In the genomic region with DNA sequence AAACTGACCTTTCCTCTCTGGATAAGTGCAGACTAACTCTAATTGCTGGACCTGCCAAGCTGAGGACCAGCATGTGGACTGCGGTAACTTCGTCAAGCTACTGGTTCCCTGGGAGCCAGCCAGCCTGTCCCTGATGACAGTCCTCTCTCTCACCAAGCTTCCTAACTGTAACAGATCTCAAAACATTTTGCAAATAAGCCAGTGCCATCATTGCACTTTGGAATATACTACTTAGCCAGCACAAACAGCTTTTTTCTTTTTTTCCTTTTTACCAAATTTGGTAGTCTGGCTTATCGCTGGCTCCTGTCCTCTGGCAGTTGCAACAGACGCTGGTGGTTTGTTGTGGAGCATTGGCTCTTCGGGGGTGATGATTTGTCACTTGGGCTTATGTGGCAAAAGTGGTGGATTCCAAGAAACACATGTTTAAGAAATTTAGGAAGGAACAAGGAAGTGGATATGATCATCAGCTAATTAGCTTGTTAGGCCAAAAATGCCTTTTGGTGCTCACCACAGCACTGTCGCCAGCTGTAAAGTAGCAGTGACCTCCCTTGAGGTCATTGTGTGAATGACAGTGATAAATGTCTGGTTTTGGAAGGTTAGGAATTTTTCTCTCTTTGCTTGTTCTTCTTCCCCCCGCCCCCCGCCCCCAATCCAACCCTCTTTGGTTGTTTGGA, we compare ENCODE assay signal across 13 cellular contexts.
DNase-seq lines count a peak whose midpoint lies in the region; ATAC-seq lines count a peak whose summit lies in the region.
"Had no signal": no experiment of that assay in that cellular context is flagged by ENCODE, and none has a peak within 500 bp of the region (broad histone marks: within the 10 kb centered on the region; RNA-seq: fewer than 3 reads in every experiment).

No MANE protein-coding gene starts in this region.

- intact Hi-C loops in Right ventricle myocardium superior (cut with DNase I), result no loop called here
- intact Hi-C loops in cardiac septum (cut with DNase I), result no loop called here

- DNase-seq in Right ventricle myocardium superior (peak; percentile 45), cardiac septum (ENCODE audit: low spot score) (no peak), OCI-M1 (lab: John Stamatoyannopoulos, UW) (peak; percentile 97), fibroblast of peridontal ligament (ENCODE audit: extremely low read depth) (peak; percentile 38), stromal cell of bone marrow (ENCODE audit: low read depth) (peak; percentile 44), NCI-H146 (lab: John Stamatoyannopoulos, UW) (no peak)
- DNase-seq in stimulated activated naive CD8-positive, alpha-beta T cell treated with anti-CD3 and anti-CD28 coated beads, Interleukin-15, Interleukin-2, amounts not matched to agents 100 U/mL and 50 U/mL, for 24 hours, result no peak
- no peak for DNase-seq in stimulated activated CD8-positive, alpha-beta memory T cell treated with anti-CD3 and anti-CD28 coated beads, Interleukin-4, amount 100 ng/mL, for 48 hours
- DNase-seq: CD8-positive, alpha-beta memory T cell; cerebellar nuclear complex; NCI-H345; SHP77 treated with DMSO at 0.1 percent for 48 hours; stimulated activated naive CD4-positive, alpha-beta T cell had no signal

- ATAC-seq in Right ventricle myocardium superior (ENCODE audit: poor library complexity), result peak; percentile 41
- no peak for ATAC-seq in stimulated activated naive CD8-positive, alpha-beta T cell treated with anti-CD3 and anti-CD28 coated beads, Interleukin-15, Interleukin-2, amounts not matched to agents 100 U/mL and 50 U/mL, for 24 hours

Comparison
In these comparisons a context has a peak if more than half of its experiments do, and no peak if none do; other contexts are left out.
1. DNase-seq: peak in Right ventricle myocardium superior (single experiment), OCI-M1 (single experiment), fibroblast of peridontal ligament (single experiment) and stromal cell of bone marrow (single experiment); none in cardiac septum (single experiment), stimulated activated naive CD8-positive, alpha-beta T cell treated with anti-CD3 and anti-CD28 coated beads, Interleukin-15, Interleukin-2, amounts not matched to agents 100 U/mL and 50 U/mL, for 24 hours (single experiment), stimulated activated CD8-positive, alpha-beta memory T cell treated with anti-CD3 and anti-CD28 coated beads, Interleukin-4, amount 100 ng/mL, for 48 hours (single experiment) and NCI-H146 (single experiment).